2 cellular contexts compared by ENCODE assay signal in the genomic region with DNA sequence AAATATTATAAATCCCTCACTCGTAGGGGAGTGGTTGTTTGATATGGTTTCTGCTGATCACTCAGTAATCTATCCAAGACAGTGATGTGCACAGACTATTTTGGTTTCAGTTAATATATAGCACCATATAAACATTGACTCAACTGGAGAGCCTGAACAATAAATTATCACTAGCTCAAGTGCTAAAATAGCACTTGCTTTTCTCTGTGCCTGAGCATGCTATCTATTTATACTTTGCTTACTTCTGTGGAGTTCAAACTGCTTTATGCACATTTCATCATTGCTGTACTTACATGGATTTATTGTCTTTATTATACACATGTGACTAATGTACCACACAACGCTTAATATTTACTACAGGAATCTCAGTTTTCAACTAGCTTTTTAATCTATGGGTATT.
TF ChIP-seq lines count a peak whose summit lies in the region.

No MANE protein-coding gene starts in this region.

TF ChIP-seq in WTC11, 78 proteins besides CTCF, POLR2A, EP300 and RAD21 (continued from another document):
- TF ChIP-seq, protein P1, sequence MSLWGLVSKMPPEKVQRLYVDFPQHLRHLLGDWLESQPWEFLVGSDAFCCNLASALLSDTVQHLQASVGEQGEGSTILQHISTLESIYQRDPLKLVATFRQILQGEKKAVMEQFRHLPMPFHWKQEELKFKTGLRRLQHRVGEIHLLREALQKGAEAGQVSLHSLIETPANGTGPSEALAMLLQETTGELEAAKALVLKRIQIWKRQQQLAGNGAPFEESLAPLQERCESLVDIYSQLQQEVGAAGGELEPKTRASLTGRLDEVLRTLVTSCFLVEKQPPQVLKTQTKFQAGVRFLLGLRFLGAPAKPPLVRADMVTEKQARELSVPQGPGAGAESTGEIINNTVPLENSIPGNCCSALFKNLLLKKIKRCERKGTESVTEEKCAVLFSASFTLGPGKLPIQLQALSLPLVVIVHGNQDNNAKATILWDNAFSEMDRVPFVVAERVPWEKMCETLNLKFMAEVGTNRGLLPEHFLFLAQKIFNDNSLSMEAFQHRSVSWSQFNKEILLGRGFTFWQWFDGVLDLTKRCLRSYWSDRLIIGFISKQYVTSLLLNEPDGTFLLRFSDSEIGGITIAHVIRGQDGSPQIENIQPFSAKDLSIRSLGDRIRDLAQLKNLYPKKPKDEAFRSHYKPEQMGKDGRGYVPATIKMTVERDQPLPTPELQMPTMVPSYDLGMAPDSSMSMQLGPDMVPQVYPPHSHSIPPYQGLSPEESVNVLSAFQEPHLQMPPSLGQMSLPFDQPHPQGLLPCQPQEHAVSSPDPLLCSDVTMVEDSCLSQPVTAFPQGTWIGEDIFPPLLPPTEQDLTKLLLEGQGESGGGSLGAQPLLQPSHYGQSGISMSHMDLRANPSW (CRISPR knock-in tag; conservative IDR thresholded peaks at IDR 0.05; ENCODE audit: low read depth): no peak
- TF ChIP-seq SMAD3 (CRISPR knock-in tag; IDR thresholded peaks at IDR 0.05; ENCODE audit: borderline replicate concordance): no peak
- TF ChIP-seq EMX1 (CRISPR knock-in tag; IDR thresholded peaks at IDR 0.05): no peak
- TF ChIP-seq, protein P2, sequence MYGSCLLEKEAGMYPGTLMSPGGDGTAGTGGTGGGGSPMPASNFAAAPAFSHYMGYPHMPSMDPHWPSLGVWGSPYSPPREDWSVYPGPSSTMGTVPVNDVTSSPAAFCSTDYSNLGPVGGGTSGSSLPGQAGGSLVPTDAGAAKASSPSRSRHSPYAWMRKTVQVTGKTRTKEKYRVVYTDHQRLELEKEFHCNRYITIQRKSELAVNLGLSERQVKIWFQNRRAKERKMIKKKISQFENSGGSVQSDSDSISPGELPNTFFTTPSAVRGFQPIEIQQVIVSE (CRISPR knock-in tag; IDR thresholded peaks at IDR 0.05; ENCODE audit: borderline replicate concordance): no peak
- no peak for TF ChIP-seq ZNF423 (CRISPR knock-in tag; IDR thresholded peaks at IDR 0.05)
- no peak for TF ChIP-seq FOXJ3 (CRISPR knock-in tag; IDR thresholded peaks at IDR 0.05; ENCODE audit: borderline replicate concordance)
- TF ChIP-seq GTF2I (CRISPR knock-in tag; conservative IDR thresholded peaks at IDR 0.05): no peak
- TF ChIP-seq CREB1 (CRISPR knock-in tag; IDR thresholded peaks at IDR 0.05): no peak
- TF ChIP-seq MXD4 (CRISPR knock-in tag; IDR thresholded peaks at IDR 0.05; ENCODE audit: borderline replicate concordance): no peak
- TF ChIP-seq, protein P3, sequence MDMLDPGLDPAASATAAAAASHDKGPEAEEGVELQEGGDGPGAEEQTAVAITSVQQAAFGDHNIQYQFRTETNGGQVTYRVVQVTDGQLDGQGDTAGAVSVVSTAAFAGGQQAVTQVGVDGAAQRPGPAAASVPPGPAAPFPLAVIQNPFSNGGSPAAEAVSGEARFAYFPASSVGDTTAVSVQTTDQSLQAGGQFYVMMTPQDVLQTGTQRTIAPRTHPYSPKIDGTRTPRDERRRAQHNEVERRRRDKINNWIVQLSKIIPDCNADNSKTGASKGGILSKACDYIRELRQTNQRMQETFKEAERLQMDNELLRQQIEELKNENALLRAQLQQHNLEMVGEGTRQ (CRISPR knock-in tag; IDR thresholded peaks at IDR 0.05): no peak
- TF ChIP-seq, protein P4, sequence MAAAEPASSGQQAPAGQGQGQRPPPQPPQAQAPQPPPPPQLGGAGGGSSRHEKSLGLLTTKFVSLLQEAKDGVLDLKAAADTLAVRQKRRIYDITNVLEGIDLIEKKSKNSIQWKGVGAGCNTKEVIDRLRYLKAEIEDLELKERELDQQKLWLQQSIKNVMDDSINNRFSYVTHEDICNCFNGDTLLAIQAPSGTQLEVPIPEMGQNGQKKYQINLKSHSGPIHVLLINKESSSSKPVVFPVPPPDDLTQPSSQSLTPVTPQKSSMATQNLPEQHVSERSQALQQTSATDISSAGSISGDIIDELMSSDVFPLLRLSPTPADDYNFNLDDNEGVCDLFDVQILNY (CRISPR knock-in tag; IDR thresholded peaks at IDR 0.05): no peak
- no peak for TF ChIP-seq GABPB1 (CRISPR knock-in tag; IDR thresholded peaks at IDR 0.05)
- TF ChIP-seq ZNF121 (CRISPR knock-in tag; IDR thresholded peaks at IDR 0.05): no peak
- TF ChIP-seq JAZF1 (CRISPR knock-in tag; IDR thresholded peaks at IDR 0.05): no peak
- TF ChIP-seq ZNF138 (CRISPR knock-in tag; conservative IDR thresholded peaks at IDR 0.05): no peak

TF ChIP-seq in GM23338, 12 proteins besides CTCF, POLR2A, EP300 and RAD21 (continued from another document):
- TF ChIP-seq EZH2 (IDR thresholded peaks at IDR 0.05; ENCODE audit: low read depth, unreplicated experiment) (no peak), STAT1 (IDR thresholded peaks at IDR 0.05; ENCODE audit: unreplicated experiment) (no peak), JUNB (IDR thresholded peaks at IDR 0.05; ENCODE audit: unreplicated experiment) (no peak), CREB1 (CRISPR knock-in tag; IDR thresholded peaks at IDR 0.05; ENCODE audit: low read depth) (no peak)
- TF ChIP-seq, protein P5, sequence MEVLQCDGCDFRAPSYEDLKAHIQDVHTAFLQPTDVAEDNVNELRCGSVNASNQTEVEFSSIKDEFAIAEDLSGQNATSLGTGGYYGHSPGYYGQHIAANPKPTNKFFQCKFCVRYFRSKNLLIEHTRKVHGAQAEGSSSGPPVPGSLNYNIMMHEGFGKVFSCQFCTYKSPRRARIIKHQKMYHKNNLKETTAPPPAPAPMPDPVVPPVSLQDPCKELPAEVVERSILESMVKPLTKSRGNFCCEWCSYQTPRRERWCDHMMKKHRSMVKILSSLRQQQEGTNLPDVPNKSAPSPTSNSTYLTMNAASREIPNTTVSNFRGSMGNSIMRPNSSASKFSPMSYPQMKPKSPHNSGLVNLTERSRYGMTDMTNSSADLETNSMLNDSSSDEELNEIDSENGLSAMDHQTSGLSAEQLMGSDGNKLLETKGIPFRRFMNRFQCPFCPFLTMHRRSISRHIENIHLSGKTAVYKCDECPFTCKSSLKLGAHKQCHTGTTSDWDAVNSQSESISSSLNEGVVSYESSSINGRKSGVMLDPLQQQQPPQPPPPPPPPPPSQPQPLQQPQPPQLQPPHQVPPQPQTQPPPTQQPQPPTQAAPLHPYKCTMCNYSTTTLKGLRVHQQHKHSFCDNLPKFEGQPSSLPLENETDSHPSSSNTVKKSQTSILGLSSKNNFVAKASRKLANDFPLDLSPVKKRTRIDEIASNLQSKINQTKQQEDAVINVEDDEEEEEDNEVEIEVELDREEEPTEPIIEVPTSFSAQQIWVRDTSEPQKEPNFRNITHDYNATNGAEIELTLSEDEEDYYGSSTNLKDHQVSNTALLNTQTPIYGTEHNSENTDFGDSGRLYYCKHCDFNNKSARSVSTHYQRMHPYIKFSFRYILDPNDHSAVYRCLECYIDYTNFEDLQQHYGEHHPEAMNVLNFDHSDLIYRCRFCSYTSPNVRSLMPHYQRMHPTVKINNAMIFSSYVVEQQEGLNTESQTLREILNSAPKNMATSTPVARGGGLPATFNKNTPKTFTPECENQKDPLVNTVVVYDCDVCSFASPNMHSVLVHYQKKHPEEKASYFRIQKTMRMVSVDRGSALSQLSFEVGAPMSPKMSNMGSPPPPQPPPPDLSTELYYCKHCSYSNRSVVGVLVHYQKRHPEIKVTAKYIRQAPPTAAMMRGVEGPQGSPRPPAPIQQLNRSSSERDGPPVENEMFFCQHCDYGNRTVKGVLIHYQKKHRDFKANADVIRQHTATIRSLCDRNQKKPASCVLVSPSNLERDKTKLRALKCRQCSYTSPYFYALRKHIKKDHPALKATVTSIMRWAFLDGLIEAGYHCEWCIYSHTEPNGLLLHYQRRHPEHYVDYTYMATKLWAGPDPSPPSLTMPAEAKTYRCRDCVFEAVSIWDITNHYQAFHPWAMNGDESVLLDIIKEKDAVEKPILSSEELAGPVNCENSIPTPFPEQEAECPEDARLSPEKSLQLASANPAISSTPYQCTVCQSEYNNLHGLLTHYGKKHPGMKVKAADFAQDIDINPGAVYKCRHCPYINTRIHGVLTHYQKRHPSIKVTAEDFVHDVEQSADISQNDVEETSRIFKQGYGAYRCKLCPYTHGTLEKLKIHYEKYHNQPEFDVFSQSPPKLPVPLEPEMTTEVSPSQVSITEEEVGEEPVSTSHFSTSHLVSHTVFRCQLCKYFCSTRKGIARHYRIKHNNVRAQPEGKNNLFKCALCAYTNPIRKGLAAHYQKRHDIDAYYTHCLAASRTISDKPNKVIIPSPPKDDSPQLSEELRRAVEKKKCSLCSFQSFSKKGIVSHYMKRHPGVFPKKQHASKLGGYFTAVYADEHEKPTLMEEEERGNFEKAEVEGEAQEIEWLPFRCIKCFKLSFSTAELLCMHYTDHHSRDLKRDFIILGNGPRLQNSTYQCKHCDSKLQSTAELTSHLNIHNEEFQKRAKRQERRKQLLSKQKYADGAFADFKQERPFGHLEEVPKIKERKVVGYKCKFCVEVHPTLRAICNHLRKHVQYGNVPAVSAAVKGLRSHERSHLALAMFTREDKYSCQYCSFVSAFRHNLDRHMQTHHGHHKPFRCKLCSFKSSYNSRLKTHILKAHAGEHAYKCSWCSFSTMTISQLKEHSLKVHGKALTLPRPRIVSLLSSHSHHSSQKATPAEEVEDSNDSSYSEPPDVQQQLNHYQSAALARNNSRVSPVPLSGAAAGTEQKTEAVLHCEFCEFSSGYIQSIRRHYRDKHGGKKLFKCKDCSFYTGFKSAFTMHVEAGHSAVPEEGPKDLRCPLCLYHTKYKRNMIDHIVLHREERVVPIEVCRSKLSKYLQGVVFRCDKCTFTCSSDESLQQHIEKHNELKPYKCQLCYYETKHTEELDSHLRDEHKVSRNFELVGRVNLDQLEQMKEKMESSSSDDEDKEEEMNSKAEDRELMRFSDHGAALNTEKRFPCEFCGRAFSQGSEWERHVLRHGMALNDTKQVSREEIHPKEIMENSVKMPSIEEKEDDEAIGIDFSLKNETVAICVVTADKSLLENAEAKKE (CRISPR knock-in tag; IDR thresholded peaks at IDR 0.05): no peak
- TF ChIP-seq, protein P6, sequence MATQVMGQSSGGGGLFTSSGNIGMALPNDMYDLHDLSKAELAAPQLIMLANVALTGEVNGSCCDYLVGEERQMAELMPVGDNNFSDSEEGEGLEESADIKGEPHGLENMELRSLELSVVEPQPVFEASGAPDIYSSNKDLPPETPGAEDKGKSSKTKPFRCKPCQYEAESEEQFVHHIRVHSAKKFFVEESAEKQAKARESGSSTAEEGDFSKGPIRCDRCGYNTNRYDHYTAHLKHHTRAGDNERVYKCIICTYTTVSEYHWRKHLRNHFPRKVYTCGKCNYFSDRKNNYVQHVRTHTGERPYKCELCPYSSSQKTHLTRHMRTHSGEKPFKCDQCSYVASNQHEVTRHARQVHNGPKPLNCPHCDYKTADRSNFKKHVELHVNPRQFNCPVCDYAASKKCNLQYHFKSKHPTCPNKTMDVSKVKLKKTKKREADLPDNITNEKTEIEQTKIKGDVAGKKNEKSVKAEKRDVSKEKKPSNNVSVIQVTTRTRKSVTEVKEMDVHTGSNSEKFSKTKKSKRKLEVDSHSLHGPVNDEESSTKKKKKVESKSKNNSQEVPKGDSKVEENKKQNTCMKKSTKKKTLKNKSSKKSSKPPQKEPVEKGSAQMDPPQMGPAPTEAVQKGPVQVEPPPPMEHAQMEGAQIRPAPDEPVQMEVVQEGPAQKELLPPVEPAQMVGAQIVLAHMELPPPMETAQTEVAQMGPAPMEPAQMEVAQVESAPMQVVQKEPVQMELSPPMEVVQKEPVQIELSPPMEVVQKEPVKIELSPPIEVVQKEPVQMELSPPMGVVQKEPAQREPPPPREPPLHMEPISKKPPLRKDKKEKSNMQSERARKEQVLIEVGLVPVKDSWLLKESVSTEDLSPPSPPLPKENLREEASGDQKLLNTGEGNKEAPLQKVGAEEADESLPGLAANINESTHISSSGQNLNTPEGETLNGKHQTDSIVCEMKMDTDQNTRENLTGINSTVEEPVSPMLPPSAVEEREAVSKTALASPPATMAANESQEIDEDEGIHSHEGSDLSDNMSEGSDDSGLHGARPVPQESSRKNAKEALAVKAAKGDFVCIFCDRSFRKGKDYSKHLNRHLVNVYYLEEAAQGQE (IDR thresholded peaks at IDR 0.05; ENCODE audit: unreplicated experiment): no peak
TF ChIP-seq in GM23338: peak in this region for 0.
